Comparison of ENCODE assay signal across 8 cellular contexts in the genomic region with DNA sequence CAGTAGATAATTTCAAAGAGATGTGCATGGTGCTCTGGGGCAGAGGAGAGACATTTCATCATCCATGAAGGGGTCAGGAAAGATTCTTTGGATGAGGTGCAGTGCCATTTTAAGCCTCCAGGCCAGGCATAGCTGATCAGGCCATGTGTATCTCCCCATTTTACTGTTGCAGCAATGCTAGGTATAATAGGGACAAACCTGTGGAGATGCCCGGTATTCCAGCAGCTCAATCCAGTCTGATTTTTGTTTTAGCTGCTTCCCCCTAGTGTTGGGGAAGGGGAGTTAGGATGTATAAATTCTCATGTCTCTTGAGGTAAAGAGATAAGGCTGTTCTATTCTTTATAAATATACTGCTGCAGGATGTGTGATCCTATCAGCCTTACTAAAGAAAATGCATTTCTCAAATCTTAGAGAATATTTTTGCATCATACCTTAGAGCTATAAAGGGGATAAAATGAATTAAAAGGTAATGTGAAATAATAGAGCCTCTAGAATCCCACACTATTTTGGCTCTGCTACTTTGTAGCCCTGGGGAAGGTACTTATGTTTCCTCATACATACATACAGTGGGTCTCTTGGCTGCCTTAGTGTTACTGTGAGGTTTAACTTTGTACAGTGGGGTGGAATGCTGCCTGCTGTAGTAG. TPM values are rescaled to one million over a fixed set of nuclear protein-coding genes. Genes with fewer than 3 reads are reported as not detected.
A peak's percentile ranks its signal among the peaks of the same experiment; 100 is the strongest.
DNase-seq lines count a peak whose midpoint lies in the region; ATAC-seq, FAIRE-seq and TF ChIP-seq lines count a peak whose summit lies in the region.

No MANE protein-coding gene starts in this region.

- peak overlapping the region; percentile 12 for H3K27ac ChIP-seq in mesodermal cell (ENCODE audit: low read depth, low read length, severe bottlenecking)

- no peaks in the 10 kb centered on the region for H3K9me3 ChIP-seq in mesodermal cell (ENCODE audit: control insufficient read depth, low read length)

- peaks cover 6% of the 10 kb centered on the region for H3K4me1 ChIP-seq in mesodermal cell (ENCODE audit: control insufficient read depth, insufficient read depth, low read length, poor library complexity, severe bottlenecking)

- WGBS in mesodermal cell (ENCODE audit: insufficient coverage in 2 of 2), 2 experiments: 60% methylated on average over 1 of the region's 1 CpG; no CpG with 5 or more reads in 1 of the 2 experiments

- FAIRE-seq in HTR-8/SVneo (lab: Jason Lieb, UNC): peak; percentile 49

- H3K4me3 ChIP-seq in astrocyte of the spinal cord (ENCODE audit: low read depth, low read length) (no peak overlapping the region), mesodermal cell (ENCODE audit: extremely low read depth, insufficient read depth, low read length, poor library complexity, severe bottlenecking) (no peak overlapping the region)

- peak; percentile 70 for TF ChIP-seq CTCF in astrocyte of the spinal cord (IDR thresholded peaks at IDR 0.05; ENCODE audit: low read depth, low read length)

- DNase-seq in CD1c-positive myeloid dendritic cell (ENCODE audit: extremely low spot score): peak; percentile 28
- peak; percentile 54 for DNase-seq in HTR-8/SVneo (ENCODE audit: insufficient read length, low spot score)
- peak; percentile 56 for DNase-seq in astrocyte of the spinal cord (ENCODE audit: low read depth, low spot score)
- DNase-seq in NCI-H69 (lab: John Stamatoyannopoulos, UW): no peak
- no peak for DNase-seq in NCI-H1694 (lab: John Stamatoyannopoulos, UW)

- ATAC-seq in GM18498 (IDR thresholded peaks at IDR 0.05; ENCODE audit: unreplicated experiment): no peak
- ATAC-seq in HG03457 (IDR thresholded peaks at IDR 0.05; ENCODE audit: unreplicated experiment): no peak

- H3K36me3 ChIP-seq in mesodermal cell (ENCODE audit: control insufficient read depth, insufficient read depth, low read length): peaks cover 82% of the 10 kb centered on the region

- in situ Hi-C loops in astrocyte of the spinal cord (cut with HindIII; ENCODE audit: low sequenced_read_pairs): no loop called here

RNA-seq across cellular contexts. Expression of a gene that starts 5.2 kb away (rescaled TPM):
- 109 TPM for polyA plus RNA-seq in mesodermal cell (2013, experiment 1 of 2)
- polyA plus RNA-seq in mesodermal cell (2013, experiment 2 of 2): 117 TPM

Comparison
In these comparisons a context has a peak if more than half of its experiments do, and no peak if none do; other contexts are left out.
1. DNase-seq: peak in CD1c-positive myeloid dendritic cell (single experiment), HTR-8/SVneo (single experiment) and astrocyte of the spinal cord (single experiment); none in NCI-H69 (single experiment) and NCI-H1694 (single experiment).